2 cellular contexts compared by ENCODE assay signal in the genomic region with DNA sequence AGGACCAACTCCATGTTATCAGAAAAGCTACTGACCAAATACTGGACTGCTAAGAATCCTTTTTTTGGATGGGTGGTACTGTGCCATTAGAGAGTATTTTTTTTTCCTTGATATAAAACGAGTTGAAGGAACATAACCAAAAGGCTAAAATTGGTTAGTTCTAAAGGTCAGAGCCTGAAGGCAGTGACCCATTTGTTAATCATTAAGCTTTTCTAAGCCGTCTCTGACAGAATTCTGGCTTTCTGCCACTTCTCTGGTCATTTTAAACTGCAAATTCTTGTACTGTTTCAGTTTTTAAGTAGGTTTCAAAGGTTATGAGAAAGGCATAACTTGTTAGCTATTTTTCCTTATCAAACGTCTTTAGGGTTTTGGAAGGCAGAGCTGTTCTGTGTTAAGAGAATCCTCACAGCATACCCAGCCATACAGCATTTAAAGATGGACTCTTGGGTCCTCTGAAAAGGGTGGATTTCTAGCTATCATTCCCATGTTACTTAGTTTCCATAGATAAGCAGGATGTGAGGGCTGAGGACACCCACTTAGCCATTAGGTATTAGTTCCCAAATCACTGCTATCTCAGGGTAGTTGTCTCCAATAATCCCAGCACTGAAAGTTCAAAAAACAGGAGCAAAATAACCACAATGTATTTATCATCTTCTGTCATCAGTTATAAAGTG.
TF ChIP-seq lines count a peak whose summit lies in the region.

No MANE protein-coding gene starts in this region.

TF ChIP-seq in IMR-90, 13 proteins besides CTCF, POLR2A, EP300 and RAD21 (continued from another document):
- TF ChIP-seq CEBPB (IDR thresholded peaks at IDR 0.05; ENCODE audit: low read depth, low read length) (no peak), RCOR1 (IDR thresholded peaks at IDR 0.05; ENCODE audit: insufficient replicate concordance, low read length) (no peak), MAFK (IDR thresholded peaks at IDR 0.05; ENCODE audit: low read depth, low read length) (no peak)
- TF ChIP-seq, protein P1, sequence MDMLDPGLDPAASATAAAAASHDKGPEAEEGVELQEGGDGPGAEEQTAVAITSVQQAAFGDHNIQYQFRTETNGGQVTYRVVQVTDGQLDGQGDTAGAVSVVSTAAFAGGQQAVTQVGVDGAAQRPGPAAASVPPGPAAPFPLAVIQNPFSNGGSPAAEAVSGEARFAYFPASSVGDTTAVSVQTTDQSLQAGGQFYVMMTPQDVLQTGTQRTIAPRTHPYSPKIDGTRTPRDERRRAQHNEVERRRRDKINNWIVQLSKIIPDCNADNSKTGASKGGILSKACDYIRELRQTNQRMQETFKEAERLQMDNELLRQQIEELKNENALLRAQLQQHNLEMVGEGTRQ (IDR thresholded peaks at IDR 0.05; ENCODE audit: low read depth, low read length) = no peak
- TF ChIP-seq, protein P2, sequence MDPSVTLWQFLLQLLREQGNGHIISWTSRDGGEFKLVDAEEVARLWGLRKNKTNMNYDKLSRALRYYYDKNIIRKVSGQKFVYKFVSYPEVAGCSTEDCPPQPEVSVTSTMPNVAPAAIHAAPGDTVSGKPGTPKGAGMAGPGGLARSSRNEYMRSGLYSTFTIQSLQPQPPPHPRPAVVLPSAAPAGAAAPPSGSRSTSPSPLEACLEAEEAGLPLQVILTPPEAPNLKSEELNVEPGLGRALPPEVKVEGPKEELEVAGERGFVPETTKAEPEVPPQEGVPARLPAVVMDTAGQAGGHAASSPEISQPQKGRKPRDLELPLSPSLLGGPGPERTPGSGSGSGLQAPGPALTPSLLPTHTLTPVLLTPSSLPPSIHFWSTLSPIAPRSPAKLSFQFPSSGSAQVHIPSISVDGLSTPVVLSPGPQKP (IDR thresholded peaks at IDR 0.05; ENCODE audit: borderline replicate concordance, low read depth, low read length) = no peak
TF ChIP-seq in IMR-90: peak in this region for 0.

TF ChIP-seq in HEK293T, 16 proteins besides CTCF, POLR2A, EP300 and RAD21 (continued from another document):
- TF ChIP-seq, protein P3, sequence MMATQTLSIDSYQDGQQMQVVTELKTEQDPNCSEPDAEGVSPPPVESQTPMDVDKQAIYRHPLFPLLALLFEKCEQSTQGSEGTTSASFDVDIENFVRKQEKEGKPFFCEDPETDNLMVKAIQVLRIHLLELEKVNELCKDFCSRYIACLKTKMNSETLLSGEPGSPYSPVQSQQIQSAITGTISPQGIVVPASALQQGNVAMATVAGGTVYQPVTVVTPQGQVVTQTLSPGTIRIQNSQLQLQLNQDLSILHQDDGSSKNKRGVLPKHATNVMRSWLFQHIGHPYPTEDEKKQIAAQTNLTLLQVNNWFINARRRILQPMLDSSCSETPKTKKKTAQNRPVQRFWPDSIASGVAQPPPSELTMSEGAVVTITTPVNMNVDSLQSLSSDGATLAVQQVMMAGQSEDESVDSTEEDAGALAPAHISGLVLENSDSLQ (IDR thresholded peaks at IDR 0.05) = no peak
- TF ChIP-seq FOXK2 (IDR thresholded peaks at IDR 0.05) (no peak), SP1 (IDR thresholded peaks at IDR 0.05) (no peak), LEF1 (IDR thresholded peaks at IDR 0.05; ENCODE audit: borderline replicate concordance) (no peak), ELF4 (IDR thresholded peaks at IDR 0.05) (no peak), ZNF384 (IDR thresholded peaks at IDR 0.05) (no peak), FOXM1 (IDR thresholded peaks at IDR 0.05; ENCODE audit: borderline replicate concordance) (no peak), NFRKB (IDR thresholded peaks at IDR 0.05) (no peak), BHLHE40 (IDR thresholded peaks at IDR 0.05; ENCODE audit: borderline replicate concordance) (no peak), CTBP1 (IDR thresholded peaks at IDR 0.05; ENCODE audit: borderline replicate concordance) (no peak), HDGF (IDR thresholded peaks at IDR 0.05; ENCODE audit: borderline replicate concordance) (no peak)
